Comparison of ENCODE assay signal across 9 cellular contexts in the genomic region with DNA sequence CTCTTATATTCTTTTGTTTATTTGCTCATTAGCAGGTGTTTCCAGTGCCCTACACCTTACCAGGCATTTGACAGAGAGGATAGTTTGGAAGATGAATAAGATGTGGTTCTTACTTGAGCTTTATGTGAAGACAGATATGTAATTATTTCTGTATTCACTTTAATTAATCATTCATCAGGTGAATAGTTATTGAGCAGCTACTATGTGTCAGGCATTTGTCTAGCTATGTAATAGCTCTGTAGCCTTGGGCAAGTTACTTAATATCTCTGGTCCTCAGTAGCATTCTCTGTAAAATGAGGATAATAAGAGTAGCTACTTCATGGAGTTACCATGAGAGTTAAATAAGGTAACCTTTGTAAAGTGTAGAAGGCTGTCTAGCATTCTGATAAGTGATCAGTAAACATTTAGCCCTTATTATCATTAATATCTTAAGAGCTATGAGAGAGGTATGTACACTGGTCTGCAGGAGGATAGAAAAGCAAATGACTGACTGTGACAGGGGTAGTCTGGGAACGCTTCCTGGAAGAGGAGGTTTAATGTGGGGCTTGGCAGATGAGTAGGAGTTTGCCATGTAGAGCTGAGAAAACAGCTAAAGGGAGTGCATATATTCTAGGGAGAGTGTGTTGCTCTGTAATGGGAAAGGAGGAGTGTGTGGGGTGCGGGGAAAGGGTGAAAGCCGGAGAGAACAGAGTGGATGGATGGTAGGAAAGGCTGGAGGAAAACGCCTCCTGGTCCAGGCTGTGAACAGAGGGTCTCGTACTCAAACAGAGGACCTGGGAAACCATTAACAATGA. TPM values are rescaled to one million over a fixed set of nuclear protein-coding genes. Genes with fewer than 3 reads are reported as not detected.
DNase-seq lines count a peak whose midpoint lies in the region; ATAC-seq, FAIRE-seq and TF ChIP-seq lines count a peak whose summit lies in the region.
"Had no signal": no experiment of that assay in that cellular context is flagged by ENCODE, and none has a peak within 500 bp of the region (broad histone marks: within the 10 kb centered on the region; RNA-seq: fewer than 3 reads in every experiment).

No MANE protein-coding gene starts in this region.

- no peak for TF ChIP-seq RAD21 in A549 (conservative IDR thresholded peaks at IDR 0.05 in 1 of 2, IDR thresholded peaks at IDR 0.05 in 1 of 2)

- peak in 1 of 2 experiments; percentile 75; a peak in 3 of 6 replicates for ATAC-seq in A549
- ATAC-seq in GM23338, result no peak
- ATAC-seq in GM19455 (IDR thresholded peaks at IDR 0.05; ENCODE audit: unreplicated experiment), result no peak

- H3K9me2 ChIP-seq in GM23338 (ENCODE audit: insufficient read depth), result no peaks in the 10 kb centered on the region

- H3K36me3 ChIP-seq in GM23338 (ENCODE audit: insufficient read depth) (no peaks in the 10 kb centered on the region), esophagus squamous epithelium (peaks cover 0 to 17% (median 0%) of the 10 kb centered on the region in 3 donors)

- H3K27me3 ChIP-seq in GM23338 (ENCODE audit: insufficient read depth), result no peaks in the 10 kb centered on the region
- H3K27me3 ChIP-seq in esophagus squamous epithelium, result no peaks in the 10 kb centered on the region

- intact Hi-C loops in esophagus squamous epithelium (cut with DNase I), result no loop called here

- TF ChIP-seq EP300 in A549 (IDR thresholded peaks at IDR 0.05), result no peak

- CTCF ChIA-PET in A549 (lab: Yijun Ruan, JAX), result interaction anchor here (1.3 to 5.3 kb wide), 6 partner anchors 9 to 122 kb away, joined by 3 to 22 read pairs (median 7); no protein-coding TSS in a partner anchor

- TF ChIP-seq POLR2A in A549 (IDR thresholded peaks at IDR 0.05; ENCODE audit: low read length) (no peak), esophagus squamous epithelium (IDR thresholded peaks at IDR 0.05) (no peak)

- no peak for FAIRE-seq in A549 (lab: Jason Lieb, UNC)

- H4K20me1 ChIP-seq in GM23338 (replicated peaks; ENCODE audit: insufficient read depth), result no peaks in the 10 kb centered on the region

- H3K27ac ChIP-seq in A549, result peak overlapping the region; percentile 83 to 90
- H3K27ac ChIP-seq in GM23338 (ENCODE audit: low read depth), result no peak overlapping the region
- H3K27ac ChIP-seq in esophagus squamous epithelium, result peak overlapping the region in 2 of 4 donors; percentile 22 to 60

- peak overlapping the region; percentile 43; the same call in 1 of the 2 replicates for H2AFZ ChIP-seq in GM23338

- H3F3A ChIP-seq in GM23338 (replicated peaks; ENCODE audit: low read depth), result no peaks in the 10 kb centered on the region

- H3K4me2 ChIP-seq in A549, result peak overlapping the region; percentile 64
- no peak overlapping the region for H3K4me2 ChIP-seq in GM23338

- TF ChIP-seq CTCF in A549 (IDR thresholded peaks at IDR 0.05), result no peak
- TF ChIP-seq CTCF in GM23338 (conservative IDR thresholded peaks at IDR 0.05; ENCODE audit: low read depth in 2 of 2), result no peak
- no peak for TF ChIP-seq CTCF in neural crest cell (conservative IDR thresholded peaks at IDR 0.05)
- no peak for TF ChIP-seq CTCF in esophagus squamous epithelium (IDR thresholded peaks at IDR 0.05)

- POLR2A ChIA-PET in A549 (lab: Yijun Ruan, JAX), result interaction anchor here (0.7 kb wide), 1 partner anchor 10 kb away, joined by 3 read pairs; no protein-coding TSS in a partner anchor

- H3K4me1 Mint-ChIP-seq in GM23338 (peaks cover 11% of the 10 kb centered on the region; the same call in 2 of the 3 replicates), neural crest cell (peaks cover 9% of the 10 kb centered on the region)

- H3K9me3 ChIP-seq in A549 (no peaks in the 10 kb centered on the region), esophagus squamous epithelium (no peaks in the 10 kb centered on the region)

- H3K27ac Mint-ChIP-seq in GM23338 (peak overlapping the region; percentile 28; the same call in 1 of the 2 replicates), neural crest cell (ENCODE audit: unreplicated experiment) (peak overlapping the region; percentile 10)

- H3K27me3 Mint-ChIP-seq in GM23338 (ENCODE audit: insufficient read depth, low read depth, poor library complexity) (peaks cover 3% of the 10 kb centered on the region), neural crest cell (ENCODE audit: low read depth) (no peaks in the 10 kb centered on the region)
- H3K27me3 Mint-ChIP-seq: naive thymus-derived CD4-positive, alpha-beta T cell had no signal

- H3K9me3 Mint-ChIP-seq in GM23338 (no peaks in the 10 kb centered on the region), neural crest cell (no peaks in the 10 kb centered on the region)

- H3K4me1 ChIP-seq in A549, result peaks cover 73% of the 10 kb centered on the region
- H3K4me1 ChIP-seq in GM23338 (ENCODE audit: insufficient read depth), result no peaks in the 10 kb centered on the region
- peaks cover 6 to 51% (median 25%) of the 10 kb centered on the region in 3 donors for H3K4me1 ChIP-seq in esophagus squamous epithelium

- no peak overlapping the region for H3K4me3 Mint-ChIP-seq in GM23338
- H3K4me3 Mint-ChIP-seq in neural crest cell, result no peak overlapping the region

- DNase-seq in A549 (ENCODE audit: low read depth in 1 of 2, low spot score in 1 of 2) (no peak), GM23338 (ENCODE audit: low spot score) (no peak), cerebellar cortex (ENCODE audit: low spot score) (peak; percentile 12), neural crest cell (ENCODE audit: low read depth, low spot score) (no peak), esophagus squamous epithelium (lab: John Stamatoyannopoulos, UW) (no peak), hypothalamus (lab: John Stamatoyannopoulos, UW) (no peak), NCI-H187 (lab: John Stamatoyannopoulos, UW) (no peak)
- DNase-seq: naive thymus-derived CD4-positive, alpha-beta T cell had no signal

- 26% methylated on average over 5 of the region's 5 CpGs for WGBS in A549 (ENCODE audit: missing lambda C conversion rate)
- WGBS in esophagus squamous epithelium, 2 donors, result 91 to 95% methylated on average over 5 of the region's 5 CpGs

- H3K36me3 Mint-ChIP-seq in GM23338 (ENCODE audit: low read depth), result no peaks in the 10 kb centered on the region
- no peaks in the 10 kb centered on the region for H3K36me3 Mint-ChIP-seq in neural crest cell (ENCODE audit: low read depth)

- H3K4me3 ChIP-seq in A549, result no peak overlapping the region
- no peak overlapping the region for H3K4me3 ChIP-seq in GM23338
- no peak overlapping the region for H3K4me3 ChIP-seq in esophagus squamous epithelium

- no peaks in the 10 kb centered on the region for H3K79me2 ChIP-seq in GM23338 (replicated peaks; ENCODE audit: insufficient read depth)

TF ChIP-seq in A549, 52 proteins besides CTCF, POLR2A, EP300 and RAD21:
- TF ChIP-seq ZFP36 (IDR thresholded peaks at IDR 0.05; ENCODE audit: borderline replicate concordance, partially characterized antibody) (peak; percentile 99), GATA3 (IDR thresholded peaks at IDR 0.05; ENCODE audit: borderline replicate concordance) (no peak)

TF ChIP-seq in GM23338, 12 proteins besides CTCF, POLR2A, EP300 and RAD21 (continues in another document):
- TF ChIP-seq JUNB (IDR thresholded peaks at IDR 0.05; ENCODE audit: unreplicated experiment), result no peak
- TF ChIP-seq, protein P1, sequence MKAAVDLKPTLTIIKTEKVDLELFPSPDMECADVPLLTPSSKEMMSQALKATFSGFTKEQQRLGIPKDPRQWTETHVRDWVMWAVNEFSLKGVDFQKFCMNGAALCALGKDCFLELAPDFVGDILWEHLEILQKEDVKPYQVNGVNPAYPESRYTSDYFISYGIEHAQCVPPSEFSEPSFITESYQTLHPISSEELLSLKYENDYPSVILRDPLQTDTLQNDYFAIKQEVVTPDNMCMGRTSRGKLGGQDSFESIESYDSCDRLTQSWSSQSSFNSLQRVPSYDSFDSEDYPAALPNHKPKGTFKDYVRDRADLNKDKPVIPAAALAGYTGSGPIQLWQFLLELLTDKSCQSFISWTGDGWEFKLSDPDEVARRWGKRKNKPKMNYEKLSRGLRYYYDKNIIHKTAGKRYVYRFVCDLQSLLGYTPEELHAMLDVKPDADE (IDR thresholded peaks at IDR 0.05), result no peak

RNA-seq across cellular contexts. Expression of a gene that starts 56.1 kb away (rescaled TPM):
- 42.1 and 52.4 TPM in 2 replicates for polyA plus RNA-seq in A549 (2011; rRNA removed)
- polyA plus RNA-seq in A549 (2012; cell fraction: cytosol; rRNA removed), result 19.3 and 22.9 TPM in 2 replicates
- polyA plus RNA-seq in A549 (2012; cell fraction: nucleus; rRNA removed), result 25.5 and 31.9 TPM in 2 replicates
- 39.8 to 43.6 TPM (median 43.5 TPM) in 3 replicates for polyA plus RNA-seq in A549 (2017; fragmentation: RNase III; extraction: RNeasy Plus Mini Kit Qiagen cat#74134 plus additional on column Dnase treatment)
- 104 and 112 TPM in 2 replicates for polyA minus RNA-seq in A549 (2011; rRNA and poly(A)+ RNA removed)
- 1.4 and 1.7 TPM in 2 replicates for total RNA-seq in GM23338 (2014; rRNA removed; shearing (Covaris generic))
- 0.66 and 1.5 TPM in 2 replicates for polyA plus RNA-seq in GM23338 (2016; fragmentation: Nextera tagmentation; extraction: Ambion mirVana)
- total RNA-seq in neural crest cell, result 1.0 and 1.1 TPM in 2 replicates
- total RNA-seq in esophagus squamous epithelium, result 10 to 100 TPM; 10.1 to 49.0 (median 19.8) TPM
